8 cellular contexts compared by ENCODE assay signal in genomic region chr17:29592850-29593545, GRCh38. TPM values are rescaled to one million over a fixed set of nuclear protein-coding genes. Genes with fewer than 3 reads are reported as not detected.
DNase-seq lines count a peak whose midpoint lies in the region; ATAC-seq and TF ChIP-seq lines count a peak whose summit lies in the region.

TSS of gene ANKRD13B (plus strand) at chr17:29593132. CDS start at chr17:29593622, 490 bp downstream.

- intact Hi-C loops in Right ventricle myocardium superior (cut with DNase I): no loop called here

- H3K27me3 ChIP-seq in parathyroid adenoma (ENCODE audit: control insufficient read depth, insufficient read depth, low read length): no peaks in the 10 kb centered on the region

- H2AFZ ChIP-seq in parathyroid adenoma: peak within 1 kb of the TSS; percentile 91

- H3K36me3 ChIP-seq in parathyroid adenoma (ENCODE audit: control insufficient read depth, insufficient read depth, low read length): no peaks in the 10 kb centered on the region

- H3K9me3 ChIP-seq in parathyroid adenoma (ENCODE audit: control insufficient read depth, low read length): no peaks in the 10 kb centered on the region

- H3K4me2 ChIP-seq in parathyroid adenoma (ENCODE audit: low read length): peak within 1 kb of the TSS; percentile 74

- no peak within 1 kb of the TSS for H3K9ac ChIP-seq in parathyroid adenoma

- peak; percentile 79 for DNase-seq in activated effector memory CD4-positive, alpha-beta T cell treated with anti-CD3 and anti-CD28 coated beads, Interleukin-2, amount 50 U/mL, for 16 hours
- DNase-seq in activated effector memory CD4-positive, alpha-beta T cell treated with Interleukin-2 at 50 U/mL for 16 hours: no peak
- DNase-seq in NCI-H345 (lab: John Stamatoyannopoulos, UW): peak; percentile 89
- peak; percentile 19 for DNase-seq in activated T-helper 1 cell treated with Interleukin-2 at 50 U/mL for 16 hours (ENCODE audit: low read depth)
- peak; percentile 74 for DNase-seq in Right ventricle myocardium superior

- H3K27ac ChIP-seq in parathyroid adenoma: peak within 1 kb of the TSS; percentile 61

- H3K4me1 ChIP-seq in parathyroid adenoma: peaks cover 31% of the 10 kb centered on the region

- TF ChIP-seq CTCF in parathyroid adenoma (IDR thresholded peaks at IDR 0.05): no peak

- peaks cover 6% of the 10 kb centered on the region for H3K79me2 ChIP-seq in parathyroid adenoma

- ATAC-seq in Right ventricle myocardium superior (ENCODE audit: poor library complexity) (peak; percentile 16), HG02852 (IDR thresholded peaks at IDR 0.05; ENCODE audit: unreplicated experiment) (no peak), GM18519 (IDR thresholded peaks at IDR 0.05; ENCODE audit: low FRiP score, unreplicated experiment) (no peak)

- H3K4me3 ChIP-seq in parathyroid adenoma (ENCODE audit: low read depth, low read length): peak within 1 kb of the TSS; percentile 35

RNA-seq across cellular contexts. Expression of gene ANKRD13B, which starts in this region (rescaled TPM):
- total RNA-seq in Right ventricle myocardium superior: 9.3 TPM
